In genomic region chr5:166948679-166949078, GRCh38 we compare ENCODE assay signal across 37 cellular contexts. TPM values are rescaled to one million over a fixed set of nuclear protein-coding genes. Genes with fewer than 3 reads are reported as not detected.
"Had no signal": no experiment of that assay in that cellular context is flagged by ENCODE, and none has a peak within 500 bp of the region (broad histone marks: within the 10 kb centered on the region; RNA-seq: fewer than 3 reads in every experiment).

No MANE protein-coding gene starts in this region.

- H3K4me1 ChIP-seq: adrenal gland, body of pancreas, breast epithelium had no signal

- DNase-seq: activated B cell treated with CpG ODN at 0.5 μM for 24 hours; activated CD4-positive, alpha-beta memory T cell treated with anti-CD3 and anti-CD28 coated beads for 36 hours; activated CD4-positive, alpha-beta T cell treated with anti-CD3 and anti-CD28 coated beads for 4 hours; activated CD4-positive, alpha-beta T cell treated with anti-CD3 and anti-CD28 coated beads, Interleukin-2, amount 10 ng/mL, durations not matched to agents 24 days and 14 days; activated CD4-positive, alpha-beta T cell treated with anti-CD3 and anti-CD28 coated beads, Interleukin-2, amount 50 U/mL, for 1 hour; activated CD4-positive, alpha-beta T cell treated with anti-CD3 and anti-CD28 coated beads, Interleukin-2, amount 50 U/mL, for 4 hours; activated CD4-positive, CD25-positive, alpha-beta regulatory T cell treated with anti-CD3 and anti-CD28 coated beads, Interleukin-2, amount 50 U/mL, for 72 hours; activated CD8-positive, alpha-beta memory T cell treated with anti-CD3 and anti-CD28 coated beads, Interleukin-2, amount 50 U/mL, for 4 hours; activated CD8-positive, alpha-beta T cell treated with anti-CD3 and anti-CD28 coated beads for 36 hours; activated effector memory CD4-positive, alpha-beta T cell treated with anti-CD3 and anti-CD28 coated beads, Interleukin-2, amount 50 U/mL, for 16 hours; activated gamma-delta T cell treated with Interleukin-2 at 50 U/mL for 16 hours; activated naive CD4-positive, alpha-beta T cell; activated naive CD4-positive, alpha-beta T cell treated with anti-CD3 and anti-CD28 coated beads for 36 hours; activated naive CD4-positive, alpha-beta T cell treated with anti-CD3 and anti-CD28 coated beads, Interleukin-2, amount 50 U/mL, for 16 hours; activated naive CD8-positive, alpha-beta T cell treated with anti-CD3 and anti-CD28 coated beads for 36 hours; activated T-cell treated with anti-CD3 and anti-CD28 coated beads for 4 hours; activated T-cell treated with anti-CD3 and anti-CD28 coated beads, Interleukin-2, amount 50 U/mL, for 1 hour; activated T-cell treated with anti-CD3 and anti-CD28 coated beads, Interleukin-2, amount 50 U/mL, for 4 hours; activated T-cell treated with anti-CD3 and anti-CD28 coated beads, Interleukin-2, amount 50 U/mL, for 72 hours; adrenal gland; amniotic stem cell; aorta; body of pancreas; brain microvascular endothelial cell; central memory CD4-positive, alpha-beta T cell; T-helper 1 cell; T-helper 2 cell; T-helper 9 cell had no signal

- FAIRE-seq: astrocyte, TTC549 had no signal

- H3K4me3 Mint-ChIP-seq: activated B cell treated with CpG ODN at 0.5 μM for 24 hours; activated CD4-positive, alpha-beta memory T cell treated with anti-CD3 and anti-CD28 coated beads for 36 hours; activated CD4-positive, alpha-beta T cell treated with anti-CD3 and anti-CD28 coated beads, Interleukin-2, amount 10 ng/mL, durations not matched to agents 24 days and 14 days; activated CD8-positive, alpha-beta T cell treated with anti-CD3 and anti-CD28 coated beads for 36 hours; activated naive CD4-positive, alpha-beta T cell treated with anti-CD3 and anti-CD28 coated beads for 36 hours; activated naive CD8-positive, alpha-beta T cell treated with anti-CD3 and anti-CD28 coated beads for 36 hours; activated T-cell treated with anti-CD3 and anti-CD28 coated beads, Interleukin-2, amount 50 U/mL, for 4 hours; activated T-cell treated with anti-CD3 and anti-CD28 coated beads, Interleukin-2, amount 50 U/mL, for 72 hours; activated T-helper 1 cell treated with anti-CD3 and anti-CD28 coated beads, Interleukin-12 subunit alpha, Interleukin-12 subunit beta, Interleukin-2, Interleukin-4 antibody, amounts not matched to agents 30 ng/mL and 10 ng/mL and 1 ng/mL, durations not matched to agents 14 hours and 24 hours and 36 hours; activated T-helper 17 cell treated with anti-CD3 and anti-CD28 coated beads, Interleukin-2, amount 50 U/mL, for 72 hours; T-helper 1 cell treated with Interleukin-12 subunit alpha and Interleukin-12 subunit beta and Interleukin-4 antibody, amounts not matched to agents 30 μg/mL and 1 μg/mL, for 36 hours; T-helper 2 cell treated with Interferon-gamma antibody and Interleukin-4, amounts not matched to agents 5 μg/mL and 100 μg/mL, for 36 hours had no signal

- H3K27me3 ChIP-seq: adrenal gland, body of pancreas, brain microvascular endothelial cell, breast epithelium had no signal

- H3K27ac ChIP-seq: adrenal gland, body of pancreas, brain microvascular endothelial cell, breast epithelium, VCaP had no signal

- ATAC-seq: activated CD8-positive, alpha-beta T cell treated with anti-CD3 and anti-CD28 coated beads for 36 hours; activated naive CD4-positive, alpha-beta T cell treated with anti-CD3 and anti-CD28 coated beads, Interleukin-2, amount 50 U/mL, for 72 hours; activated T-cell treated with anti-CD3 and anti-CD28 coated beads, Interleukin-2, amount 50 U/mL, for 4 hours; activated T-cell treated with anti-CD3 and anti-CD28 coated beads, Interleukin-2, amount 50 U/mL, for 72 hours; activated T-helper 17 cell treated with anti-CD3 and anti-CD28 coated beads, Interleukin-2, amount 50 U/mL, for 72 hours; body of pancreas had no signal

- H3K9me3 ChIP-seq: adrenal gland, body of pancreas had no signal

- H3K9me3 Mint-ChIP-seq: activated CD4-positive, alpha-beta T cell treated with anti-CD3 and anti-CD28 coated beads, Interleukin-2, amount 10 ng/mL, durations not matched to agents 24 days and 14 days; activated CD8-positive, alpha-beta T cell treated with anti-CD3 and anti-CD28 coated beads for 36 hours; activated naive CD4-positive, alpha-beta T cell treated with anti-CD3 and anti-CD28 coated beads for 36 hours; activated naive CD8-positive, alpha-beta T cell treated with anti-CD3 and anti-CD28 coated beads for 36 hours; activated T-helper 1 cell treated with anti-CD3 and anti-CD28 coated beads, Interleukin-12 subunit alpha, Interleukin-12 subunit beta, Interleukin-2, Interleukin-4 antibody, amounts not matched to agents 30 ng/mL and 10 ng/mL and 1 ng/mL, durations not matched to agents 14 hours and 24 hours and 36 hours had no signal

- H3K36me3 ChIP-seq: adrenal gland, brain microvascular endothelial cell, breast epithelium had no signal

- H3K27me3 Mint-ChIP-seq: activated B cell treated with CpG ODN at 0.5 μM for 24 hours; activated CD4-positive, alpha-beta memory T cell treated with anti-CD3 and anti-CD28 coated beads for 36 hours; activated CD4-positive, alpha-beta T cell treated with anti-CD3 and anti-CD28 coated beads, Interleukin-2, amount 10 ng/mL, durations not matched to agents 24 days and 14 days; activated CD8-positive, alpha-beta T cell treated with anti-CD3 and anti-CD28 coated beads for 36 hours; activated naive CD8-positive, alpha-beta T cell treated with anti-CD3 and anti-CD28 coated beads for 36 hours; activated T-helper 17 cell treated with anti-CD3 and anti-CD28 coated beads, Interleukin-2, amount 50 U/mL, for 72 hours had no signal

- H3K4me3 ChIP-seq: adrenal gland, body of pancreas, breast epithelium had no signal

- H3K36me3 Mint-ChIP-seq: activated CD4-positive, alpha-beta memory T cell treated with anti-CD3 and anti-CD28 coated beads for 36 hours; activated naive CD4-positive, alpha-beta T cell treated with anti-CD3 and anti-CD28 coated beads, Interleukin-2, amount 50 U/mL, for 72 hours; activated naive CD8-positive, alpha-beta T cell treated with anti-CD3 and anti-CD28 coated beads for 36 hours had no signal

- H3K27ac Mint-ChIP-seq: activated B cell treated with CpG ODN at 0.5 μM for 24 hours; activated CD4-positive, alpha-beta memory T cell treated with anti-CD3 and anti-CD28 coated beads for 36 hours; activated CD4-positive, alpha-beta T cell treated with anti-CD3 and anti-CD28 coated beads, Interleukin-2, amount 10 ng/mL, durations not matched to agents 24 days and 14 days; activated CD8-positive, alpha-beta T cell treated with anti-CD3 and anti-CD28 coated beads for 36 hours; activated naive CD4-positive, alpha-beta T cell treated with anti-CD3 and anti-CD28 coated beads, Interleukin-2, amount 50 U/mL, for 72 hours; activated naive CD8-positive, alpha-beta T cell treated with anti-CD3 and anti-CD28 coated beads for 36 hours; activated T-cell treated with anti-CD3 and anti-CD28 coated beads, Interleukin-2, amount 50 U/mL, for 72 hours; activated T-helper 1 cell treated with anti-CD3 and anti-CD28 coated beads, Interleukin-12 subunit alpha, Interleukin-12 subunit beta, Interleukin-2, Interleukin-4 antibody, amounts not matched to agents 30 ng/mL and 10 ng/mL and 1 ng/mL, durations not matched to agents 14 hours and 24 hours and 36 hours; activated T-helper 17 cell treated with anti-CD3 and anti-CD28 coated beads, Interleukin-2, amount 50 U/mL, for 72 hours; T-helper 1 cell treated with Interleukin-12 subunit alpha and Interleukin-12 subunit beta and Interleukin-4 antibody, amounts not matched to agents 30 μg/mL and 1 μg/mL, for 36 hours; T-helper 2 cell treated with Interferon-gamma antibody and Interleukin-4, amounts not matched to agents 5 μg/mL and 100 μg/mL, for 36 hours had no signal

- H3K4me1 Mint-ChIP-seq: activated B cell treated with CpG ODN at 0.5 μM for 24 hours; activated CD4-positive, alpha-beta T cell treated with anti-CD3 and anti-CD28 coated beads, Interleukin-2, amount 10 ng/mL, durations not matched to agents 24 days and 14 days; activated naive CD8-positive, alpha-beta T cell treated with anti-CD3 and anti-CD28 coated beads for 36 hours; activated T-helper 17 cell treated with anti-CD3 and anti-CD28 coated beads, Interleukin-2, amount 50 U/mL, for 72 hours had no signal

RNA-seq across cellular contexts. Expression of gene TENM2, which starts 30.1 kb away (rescaled TPM):
- total RNA-seq: activated B cell treated with CpG ODN at 0.5 μM for 24 hours; activated CD4-positive, alpha-beta memory T cell treated with anti-CD3 and anti-CD28 coated beads for 36 hours; activated CD4-positive, alpha-beta T cell treated with anti-CD3 and anti-CD28 coated beads, Interleukin-2, amount 10 ng/mL, durations not matched to agents 24 days and 14 days; activated CD8-positive, alpha-beta T cell treated with anti-CD3 and anti-CD28 coated beads for 36 hours; activated naive CD4-positive, alpha-beta T cell treated with anti-CD3 and anti-CD28 coated beads for 36 hours; activated T-helper 1 cell treated with anti-CD3 and anti-CD28 coated beads, Interleukin-12 subunit alpha, Interleukin-12 subunit beta, Interleukin-2, Interleukin-4 antibody, amounts not matched to agents 30 ng/mL and 10 ng/mL and 1 ng/mL, durations not matched to agents 14 hours and 24 hours and 36 hours had no signal
